Comparison of ENCODE assay signal across 8 cellular contexts in genomic region chr1:234499119-234500039, GRCh38. TPM values are rescaled to one million over a fixed set of nuclear protein-coding genes. Genes with fewer than 3 reads are reported as not detected.
DNase-seq lines count a peak whose midpoint lies in the region; ATAC-seq and TF ChIP-seq lines count a peak whose summit lies in the region.

No MANE protein-coding gene starts in this region.

- peaks cover 6% of the 10 kb centered on the region for H3K27me3 Mint-ChIP-seq in activated T-cell treated with anti-CD3 and anti-CD28 coated beads, Interleukin-2, amount 50 U/mL, for 72 hours (ENCODE audit: low read depth)
- H3K27me3 Mint-ChIP-seq in naive thymus-derived CD8-positive, alpha-beta T cell, result peaks cover 0 to 10% (median 0%) of the 10 kb centered on the region in 5 donors

- DNase-seq in AG20443 (ENCODE audit: low spot score) (peak; percentile 87), KBM-7 (peak; percentile 95), esophagus muscularis mucosa (ENCODE audit: extremely low spot score) (peak; percentile 98)
- DNase-seq in activated T-cell treated with anti-CD3 and anti-CD28 coated beads, Interleukin-2, amount 50 U/mL, for 72 hours, result peak; percentile 86 to 91
- DNase-seq in naive thymus-derived CD8-positive, alpha-beta T cell, result peak; percentile 62 to 84 (median 78)
- peak; percentile 62 to 71 for DNase-seq in stimulated activated CD8-positive, alpha-beta memory T cell treated with anti-CD3 and anti-CD28 coated beads, Interleukin-7, amount 100 ng/mL, for 48 hours (ENCODE audit: extremely low read depth in 1 of 2, low read depth in 1 of 2)

- peak; percentile 53 for ATAC-seq in GM19328 (IDR thresholded peaks at IDR 0.05; ENCODE audit: unreplicated experiment)
- peak; percentile 44 to 58 for ATAC-seq in activated T-cell treated with anti-CD3 and anti-CD28 coated beads, Interleukin-2, amount 50 U/mL, for 72 hours (replicated peaks in 1 of 2)
- ATAC-seq in naive thymus-derived CD8-positive, alpha-beta T cell, result peak; percentile 99

- H3K27me3 ChIP-seq in esophagus muscularis mucosa, result no peaks in the 10 kb centered on the region

- H3K9me3 ChIP-seq in esophagus muscularis mucosa, result no peaks in the 10 kb centered on the region

- intact Hi-C loops in esophagus muscularis mucosa (cut with DNase I), result loop anchor here (2.0 to 5.0 kb wide), 3 partner anchors 103 to 585 kb away; no protein-coding TSS in a partner anchor

- in situ Hi-C loops in KBM-7 (cut with MboI; ENCODE audit: low pct_unique_long_range_greater_than_20kb, low sequenced_read_pairs), result loop anchor here (10.0 kb wide), 1 partner anchor 595 kb away; no protein-coding TSS in a partner anchor

- no peak for TF ChIP-seq POLR2A in esophagus muscularis mucosa (IDR thresholded peaks at IDR 0.05; ENCODE audit: low read depth)

- peak; percentile 94 to 98 (median 97) for TF ChIP-seq CTCF in esophagus muscularis mucosa (IDR thresholded peaks at IDR 0.05)

- POLR2A ChIA-PET in naive thymus-derived CD8-positive, alpha-beta T cell (lab: Charles Lee), result interaction anchor here (0.5 to 2.2 kb wide), 3 partner anchors 9 to 584 kb away, joined by 3 to 5 read pairs (median 4); no protein-coding TSS in a partner anchor

- H3K4me1 ChIP-seq in esophagus muscularis mucosa, result peaks cover 15 to 55% (median 49%) of the 10 kb centered on the region in 4 donors

- H3K4me3 Mint-ChIP-seq in activated T-cell treated with anti-CD3 and anti-CD28 coated beads, Interleukin-2, amount 50 U/mL, for 72 hours, result peak overlapping the region; percentile 53 to 87
- H3K4me3 Mint-ChIP-seq in naive thymus-derived CD8-positive, alpha-beta T cell, result peak overlapping the region in 1 of 10 donors; percentile 12

- TF ChIP-seq EP300 in esophagus muscularis mucosa (IDR thresholded peaks at IDR 0.05), result no peak

- 29% methylated on average over 17 of the region's 29 CpGs for WGBS in esophagus muscularis mucosa

- H3K4me3 ChIP-seq in esophagus muscularis mucosa, result peak overlapping the region; percentile 28 to 46 (median 35)

- peaks cover 79% of the 10 kb centered on the region for H3K4me1 Mint-ChIP-seq in activated T-cell treated with anti-CD3 and anti-CD28 coated beads, Interleukin-2, amount 50 U/mL, for 72 hours (ENCODE audit: low read depth)
- H3K4me1 Mint-ChIP-seq in naive thymus-derived CD8-positive, alpha-beta T cell, result peaks cover 0 to 22% (median 8%) of the 10 kb centered on the region in 4 donors

- peaks cover 13 to 25% of the 10 kb centered on the region in 2 donors for H3K36me3 Mint-ChIP-seq in activated T-cell treated with anti-CD3 and anti-CD28 coated beads, Interleukin-2, amount 50 U/mL, for 72 hours (ENCODE audit: insufficient read depth in 2 of 2)
- H3K36me3 Mint-ChIP-seq in naive thymus-derived CD8-positive, alpha-beta T cell, result no peaks in the 10 kb centered on the region

- no peaks in the 10 kb centered on the region for H3K36me3 ChIP-seq in esophagus muscularis mucosa

- H3K27ac Mint-ChIP-seq in activated T-cell treated with anti-CD3 and anti-CD28 coated beads, Interleukin-2, amount 50 U/mL, for 72 hours, result peak overlapping the region; percentile 94
- H3K27ac Mint-ChIP-seq in naive thymus-derived CD8-positive, alpha-beta T cell, result peak overlapping the region in 3 of 10 donors; percentile 32 to 79 (median 40)

- H3K27ac ChIP-seq in esophagus muscularis mucosa (replicated peaks in 1 of 4), result peak overlapping the region; percentile 85 to 90 (median 87)

- H3K9me3 Mint-ChIP-seq in activated T-cell treated with anti-CD3 and anti-CD28 coated beads, Interleukin-2, amount 50 U/mL, for 72 hours, result peaks cover 6 to 7% of the 10 kb centered on the region in 2 donors
- H3K9me3 Mint-ChIP-seq in naive thymus-derived CD8-positive, alpha-beta T cell, result peaks cover 0 to 2% (median 0%) of the 10 kb centered on the region in 9 donors

TF ChIP-seq in PFSK-1, 5 proteins besides CTCF, POLR2A, EP300 and RAD21:
- peak in 1 of 2 experiments; percentile 18; a peak in 1 of 4 replicates for TF ChIP-seq REST (IDR thresholded peaks at IDR 0.05; ENCODE audit: insufficient read depth in 1 of 2, low read depth in 2 of 2, low read length in 2 of 2)
- TF ChIP-seq POLR2AphosphoS5 (IDR thresholded peaks at IDR 0.05; ENCODE audit: low read depth, low read length), result no peak; the same call in 1 of the 2 replicates
- TF ChIP-seq FOXP2 (optimal IDR thresholded peaks at IDR 0.05; ENCODE audit: borderline replicate concordance, extremely low read depth, extremely low read length, insufficient read depth), result peak; percentile 92
- no peak for TF ChIP-seq TAF1 (IDR thresholded peaks at IDR 0.05; ENCODE audit: borderline replicate concordance, insufficient read depth, low read length)
- TF ChIP-seq SIN3A (IDR thresholded peaks at IDR 0.05; ENCODE audit: borderline replicate concordance, insufficient read depth, low read length), result no peak
TF ChIP-seq in PFSK-1: peak in this region for 2.

RNA-seq across cellular contexts. Expression of gene TARBP1, which starts 20.4 kb away (rescaled TPM):
- polyA plus RNA-seq in PFSK-1 (2012; ENCODE audit: insufficient read length, low read depth), result 19.9 TPM
- 10 to 100 TPM; 49.6 to 63.0 TPM for total RNA-seq in activated T-cell treated with anti-CD3 and anti-CD28 coated beads, Interleukin-2, amount 50 U/mL, for 72 hours
- 10 to 100 TPM in 2 of 4 donors, 1 to 10 TPM in 2; 5.8 to 11.1 (median 9.8) TPM for total RNA-seq in esophagus muscularis mucosa
- total RNA-seq in naive thymus-derived CD8-positive, alpha-beta T cell, result 10 to 100 TPM; 54.7 to 61.1 TPM
- polyA plus RNA-seq in naive thymus-derived CD8-positive, alpha-beta T cell, result 10 to 100 TPM; 12.8 to 15.6 (median 13.2) TPM

Comparison
In these comparisons a context has a peak if more than half of its experiments do, and no peak if none do; other contexts are left out.
1. Peak in every context shown above with its lines: DNase-seq, ATAC-seq, H3K4me3 ChIP-seq and H3K27ac ChIP-seq.
2. RNA of gene TARBP1, which starts 20.4 kb away (total RNA-seq): 49.6 to 63.0 TPM in activated T-cell treated with anti-CD3 and anti-CD28 coated beads, Interleukin-2, amount 50 U/mL, for 72 hours and 54.7 to 61.1 TPM in naive thymus-derived CD8-positive, alpha-beta T cell; 5.8 to 11.1 TPM in esophagus muscularis mucosa; every median in the first group is over 4 times any median in the second.